10 cellular contexts compared by ENCODE assay signal in the genomic region with DNA sequence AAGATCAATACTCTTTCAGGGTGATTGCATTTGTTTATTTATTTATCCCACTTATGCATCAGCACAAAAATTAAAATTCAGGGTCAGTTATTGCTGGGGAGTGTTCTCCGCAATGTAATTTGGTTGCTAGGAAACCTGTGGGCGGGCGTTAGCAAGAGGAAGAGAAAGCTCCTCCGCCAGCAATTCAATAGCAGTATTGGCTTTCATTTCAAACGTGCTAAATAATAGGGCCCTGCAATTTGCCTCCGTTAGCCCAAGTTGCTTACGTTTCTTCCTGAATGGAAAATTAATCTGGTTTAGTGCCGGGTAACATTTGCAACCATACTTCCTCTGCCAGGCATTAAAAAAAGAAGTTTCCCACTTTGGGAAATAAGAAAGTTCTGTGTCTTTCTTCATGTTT. TPM values are rescaled to one million over a fixed set of nuclear protein-coding genes. Genes with fewer than 3 reads are reported as not detected.
DNase-seq lines count a peak whose midpoint lies in the region; ATAC-seq, FAIRE-seq and TF ChIP-seq lines count a peak whose summit lies in the region.
"Had no signal": no experiment of that assay in that cellular context is flagged by ENCODE, and none has a peak within 500 bp of the region (broad histone marks: within the 10 kb centered on the region; RNA-seq: fewer than 3 reads in every experiment).

No MANE protein-coding gene starts in this region.

- peak overlapping the region; percentile 60 for H3K27ac Mint-ChIP-seq in activated naive CD8-positive, alpha-beta T cell treated with anti-CD3 and anti-CD28 coated beads, Interleukin-2, amount 10 ng/mL, durations not matched to agents 7 days and 5 days

- BruUV-seq in OCI-LY7 (replicated peaks; lab: Mats Ljungman, UMichigan) = no TSS peak

- peaks cover 8% of the 10 kb centered on the region for H3K4me1 ChIP-seq in OCI-LY7 (ENCODE audit: insufficient read depth, low read length, poor library complexity, severe bottlenecking)
- H3K4me1 ChIP-seq in kidney (ENCODE audit: control insufficient read depth in 1 of 2, insufficient read depth in 1 of 2, low read depth in 1 of 2, low read length in 2 of 2) = no peaks in the 10 kb centered on the region
- H3K4me1 ChIP-seq: SJSA1 had no signal

- ATAC-seq in GM19351 (IDR thresholded peaks at IDR 0.05; ENCODE audit: unreplicated experiment) = peak; percentile 89
- peak; percentile 88 for ATAC-seq in HG03159 (IDR thresholded peaks at IDR 0.05; ENCODE audit: unreplicated experiment)
- ATAC-seq in activated naive CD8-positive, alpha-beta T cell treated with anti-CD3 and anti-CD28 coated beads, Interleukin-2, amount 10 ng/mL, durations not matched to agents 7 days and 5 days (ENCODE audit: low read depth) = peak; percentile 88

- H3K36me3 ChIP-seq in OCI-LY7 (ENCODE audit: insufficient read depth, low read length) = no peaks in the 10 kb centered on the region
- H3K36me3 ChIP-seq in kidney (ENCODE audit: control insufficient read depth in 1 of 2, insufficient read depth in 2 of 2, low read length in 2 of 2) = no peaks in the 10 kb centered on the region
- H3K36me3 ChIP-seq: SJSA1, upper lobe of left lung had no signal

- H3K4me3 Mint-ChIP-seq in activated naive CD8-positive, alpha-beta T cell treated with anti-CD3 and anti-CD28 coated beads, Interleukin-2, amount 10 ng/mL, durations not matched to agents 7 days and 5 days = peak overlapping the region; percentile 59

- TF ChIP-seq CTCF in OCI-LY7 (conservative IDR thresholded peaks at IDR 0.05; ENCODE audit: low read length) (no peak), kidney (IDR thresholded peaks at IDR 0.05; ENCODE audit: borderline replicate concordance, extremely low read depth, insufficient read depth) (no peak)

- H3K36me3 Mint-ChIP-seq in activated naive CD8-positive, alpha-beta T cell treated with anti-CD3 and anti-CD28 coated beads, Interleukin-2, amount 10 ng/mL, durations not matched to agents 7 days and 5 days = peaks cover 3% of the 10 kb centered on the region

- no peak overlapping the region for H3K9ac ChIP-seq in kidney (ENCODE audit: low read length in 2 of 2)

- no peaks in the 10 kb centered on the region for H4K20me1 ChIP-seq in OCI-LY7 (ENCODE audit: insufficient read depth, low read length)

- intact Hi-C loops in OCI-LY7 (cut with micrococcal nuclease; ENCODE audit: unreplicated experiment) (no loop called here), kidney (cut with DNase I) (no loop called here)

- H3K4me3 ChIP-seq in OCI-LY7 (ENCODE audit: low read depth, low read length, poor library complexity, severe bottlenecking) = no peak overlapping the region
- peak overlapping the region in 1 of 2 donors; percentile 36 for H3K4me3 ChIP-seq in kidney (ENCODE audit: low read length in 2 of 2)
- H3K4me3 ChIP-seq: SJSA1 had no signal

- no peak for FAIRE-seq in kidney (lab: Jason Lieb, UNC)

- peaks cover 2% of the 10 kb centered on the region for H3K9me3 Mint-ChIP-seq in activated naive CD8-positive, alpha-beta T cell treated with anti-CD3 and anti-CD28 coated beads, Interleukin-2, amount 10 ng/mL, durations not matched to agents 7 days and 5 days

- POLR2A ChIA-PET in OCI-LY7 (lab: Charles Lee) = interaction anchor here (0.6 to 2.6 kb wide), 4 partner anchors 8 to 148 kb away, joined by 3 to 11 read pairs (median 6); no protein-coding TSS in a partner anchor
- POLR2A ChIA-PET in activated naive CD8-positive, alpha-beta T cell treated with anti-CD3 and anti-CD28 coated beads, Interleukin-2, amount 10 ng/mL, durations not matched to agents 7 days and 5 days (lab: Charles Lee) = interaction anchor here (0.7 to 1.9 kb wide), 5 partner anchors 11 to 1896 kb away, joined by 3 to 12 read pairs (median 3); partner anchors contain the start of gene PLCL2

- peaks cover 2% of the 10 kb centered on the region for H3K27me3 Mint-ChIP-seq in activated naive CD8-positive, alpha-beta T cell treated with anti-CD3 and anti-CD28 coated beads, Interleukin-2, amount 10 ng/mL, durations not matched to agents 7 days and 5 days

- H2AFZ ChIP-seq in OCI-LY7 (ENCODE audit: low read length) = peak overlapping the region; percentile 70

- CTCF ChIA-PET in OCI-LY7 (lab: Charles Lee; ENCODE audit: unreplicated experiment) = no interaction called here

- H3K4me1 Mint-ChIP-seq in activated naive CD8-positive, alpha-beta T cell treated with anti-CD3 and anti-CD28 coated beads, Interleukin-2, amount 10 ng/mL, durations not matched to agents 7 days and 5 days = peaks cover 16% of the 10 kb centered on the region

- DNase-seq in OCI-LY7 (ENCODE audit: low spot score) = peak; percentile 57
- DNase-seq in activated naive CD8-positive, alpha-beta T cell treated with anti-CD3 and anti-CD28 coated beads, Interleukin-2, amount 10 ng/mL, durations not matched to agents 7 days and 5 days = peak; percentile 49
- DNase-seq in inferior parietal cortex (ENCODE audit: extremely low spot score) = peak; percentile 57
- peak; percentile 76 for DNase-seq in stimulated activated CD4-positive, alpha-beta T cell treated with anti-CD3 and anti-CD28 coated beads, Interleukin-4, amount 100 ng/mL, for 24 hours
- DNase-seq in RPMI8226 = no peak
- no peak for DNase-seq in kidney

- no peaks in the 10 kb centered on the region for H3K9me2 ChIP-seq in OCI-LY7 (ENCODE audit: insufficient read depth, low read length)

- no peaks in the 10 kb centered on the region for H3K9me3 ChIP-seq in OCI-LY7 (ENCODE audit: low read length)
- no peaks in the 10 kb centered on the region for H3K9me3 ChIP-seq in kidney (ENCODE audit: control insufficient read depth in 1 of 2, low read length in 2 of 2)
- H3K9me3 ChIP-seq: SJSA1, upper lobe of left lung had no signal

- H3K4me2 ChIP-seq in OCI-LY7 (ENCODE audit: low read length) = peak overlapping the region; percentile 35; the same call in 1 of the 2 replicates

- H3K27ac ChIP-seq in OCI-LY7 (ENCODE audit: low read depth, low read length, poor library complexity, severe bottlenecking) (no peak overlapping the region), kidney (ENCODE audit: low read depth in 2 of 2, low read length in 2 of 2) (peak overlapping the region in 1 of 2 donors; percentile 23)
- H3K27ac ChIP-seq: SJSA1 had no signal

- H3K79me2 ChIP-seq in OCI-LY7 (ENCODE audit: insufficient read depth, low read depth, low read length) = no peaks in the 10 kb centered on the region

RNA-seq across cellular contexts. Expression of gene PLCL2, which starts 35.5 kb away (rescaled TPM):
- total RNA-seq in OCI-LY7 (2014; rRNA removed; shearing (Covaris generic)) = 41.6 and 42.8 TPM in 2 replicates
- total RNA-seq in OCI-LY7 (2022) (34.1 and 41.1 TPM in 2 replicates), kidney (19.1 TPM)
- 10 to 100 TPM; 53.2 to 58.0 TPM for total RNA-seq in activated naive CD8-positive, alpha-beta T cell treated with anti-CD3 and anti-CD28 coated beads, Interleukin-2, amount 10 ng/mL, durations not matched to agents 7 days and 5 days
- polyA plus RNA-seq in kidney (ENCODE audit: insufficient read depth, low read depth, low replicate concordance) = 10.5 TPM

Comparison
In these comparisons a context has a peak if more than half of its experiments do, and no peak if none do; other contexts are left out.
1. DNase-seq: peak in OCI-LY7 (single experiment), activated naive CD8-positive, alpha-beta T cell treated with anti-CD3 and anti-CD28 coated beads, Interleukin-2, amount 10 ng/mL, durations not matched to agents 7 days and 5 days (single experiment), inferior parietal cortex (single experiment) and stimulated activated CD4-positive, alpha-beta T cell treated with anti-CD3 and anti-CD28 coated beads, Interleukin-4, amount 100 ng/mL, for 24 hours (single experiment); none in RPMI8226 (single experiment) and kidney (single experiment).
2. Peak in every context shown above with its lines, with median percentiles within 50 percentile points of each other: ATAC-seq.